Comparison of ENCODE assay signal across 2 cellular contexts in genomic region chr19:30083701-30084156, GRCh38.
TF ChIP-seq lines count a peak whose summit lies in the region.

No MANE protein-coding gene starts in this region.

TF ChIP-seq in A549, 52 proteins besides CTCF, POLR2A, EP300 and RAD21:
- TF ChIP-seq, protein P1, sequence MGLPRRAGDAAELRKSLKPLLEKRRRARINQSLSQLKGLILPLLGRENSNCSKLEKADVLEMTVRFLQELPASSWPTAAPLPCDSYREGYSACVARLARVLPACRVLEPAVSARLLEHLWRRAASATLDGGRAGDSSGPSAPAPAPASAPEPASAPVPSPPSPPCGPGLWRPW (IDR thresholded peaks at IDR 0.05): no peak
- TF ChIP-seq HDAC2 (IDR thresholded peaks at IDR 0.05): no peak

TF ChIP-seq in HEK293, 187 proteins besides CTCF, POLR2A, EP300 and RAD21 (continues in another document):
- TF ChIP-seq, protein P2, sequence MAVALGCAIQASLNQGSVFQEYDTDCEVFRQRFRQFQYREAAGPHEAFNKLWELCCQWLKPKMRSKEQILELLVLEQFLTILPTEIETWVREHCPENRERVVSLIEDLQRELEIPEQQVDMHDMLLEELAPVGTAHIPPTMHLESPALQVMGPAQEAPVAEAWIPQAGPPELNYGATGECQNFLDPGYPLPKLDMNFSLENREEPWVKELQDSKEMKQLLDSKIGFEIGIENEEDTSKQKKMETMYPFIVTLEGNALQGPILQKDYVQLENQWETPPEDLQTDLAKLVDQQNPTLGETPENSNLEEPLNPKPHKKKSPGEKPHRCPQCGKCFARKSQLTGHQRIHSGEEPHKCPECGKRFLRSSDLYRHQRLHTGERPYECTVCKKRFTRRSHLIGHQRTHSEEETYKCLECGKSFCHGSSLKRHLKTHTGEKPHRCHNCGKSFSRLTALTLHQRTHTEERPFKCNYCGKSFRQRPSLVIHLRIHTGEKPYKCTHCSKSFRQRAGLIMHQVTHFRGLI (tag by site-specific recombination; IDR thresholded peaks at IDR 0.05): no peak
- no peak for TF ChIP-seq INSM2 (tag by site-specific recombination; IDR thresholded peaks at IDR 0.05)
- TF ChIP-seq ZNF10 (tag by site-specific recombination; IDR thresholded peaks at IDR 0.05): no peak
- peak; percentile 39; the same call in 1 of the 2 replicates for TF ChIP-seq FEZF1 (tag by site-specific recombination; IDR thresholded peaks at IDR 0.05)
- TF ChIP-seq GLI2 (tag by site-specific recombination; IDR thresholded peaks at IDR 0.05; ENCODE audit: borderline replicate concordance, low read depth): no peak
- no peak for TF ChIP-seq BCL11B (tag by site-specific recombination; IDR thresholded peaks at IDR 0.05; ENCODE audit: low read depth)
- no peak for TF ChIP-seq ZNF433 (tag by site-specific recombination; IDR thresholded peaks at IDR 0.05; ENCODE audit: low read depth)
- TF ChIP-seq ZNF623 (tag by site-specific recombination; IDR thresholded peaks at IDR 0.05): no peak
- no peak for TF ChIP-seq ZNF548 (tag by site-specific recombination; IDR thresholded peaks at IDR 0.05)
- TF ChIP-seq, protein P3, sequence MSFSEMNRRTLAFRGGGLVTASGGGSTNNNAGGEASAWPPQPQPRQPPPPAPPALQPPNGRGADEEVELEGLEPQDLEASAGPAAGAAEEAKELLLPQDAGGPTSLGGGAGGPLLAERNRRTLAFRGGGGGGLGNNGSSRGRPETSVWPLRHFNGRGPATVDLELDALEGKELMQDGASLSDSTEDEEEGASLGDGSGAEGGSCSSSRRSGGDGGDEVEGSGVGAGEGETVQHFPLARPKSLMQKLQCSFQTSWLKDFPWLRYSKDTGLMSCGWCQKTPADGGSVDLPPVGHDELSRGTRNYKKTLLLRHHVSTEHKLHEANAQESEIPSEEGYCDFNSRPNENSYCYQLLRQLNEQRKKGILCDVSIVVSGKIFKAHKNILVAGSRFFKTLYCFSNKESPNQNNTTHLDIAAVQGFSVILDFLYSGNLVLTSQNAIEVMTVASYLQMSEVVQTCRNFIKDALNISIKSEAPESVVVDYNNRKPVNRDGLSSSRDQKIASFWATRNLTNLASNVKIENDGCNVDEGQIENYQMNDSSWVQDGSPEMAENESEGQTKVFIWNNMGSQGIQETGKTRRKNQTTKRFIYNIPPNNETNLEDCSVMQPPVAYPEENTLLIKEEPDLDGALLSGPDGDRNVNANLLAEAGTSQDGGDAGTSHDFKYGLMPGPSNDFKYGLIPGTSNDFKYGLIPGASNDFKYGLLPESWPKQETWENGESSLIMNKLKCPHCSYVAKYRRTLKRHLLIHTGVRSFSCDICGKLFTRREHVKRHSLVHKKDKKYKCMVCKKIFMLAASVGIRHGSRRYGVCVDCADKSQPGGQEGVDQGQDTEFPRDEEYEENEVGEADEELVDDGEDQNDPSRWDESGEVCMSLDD (tag by site-specific recombination; IDR thresholded peaks at IDR 0.05): no peak
- no peak for TF ChIP-seq ZNF404 (tag by site-specific recombination; IDR thresholded peaks at IDR 0.05)
- TF ChIP-seq ZNF501 (tag by site-specific recombination; IDR thresholded peaks at IDR 0.05): 0 out of 2 replicates have a peak, but pooled peaks have one; percentile 31
- no peak for TF ChIP-seq ZNF138 (tag by site-specific recombination; IDR thresholded peaks at IDR 0.05; ENCODE audit: borderline replicate concordance)
- no peak for TF ChIP-seq BCL6B (tag by site-specific recombination; IDR thresholded peaks at IDR 0.05)
- TF ChIP-seq, protein P4, sequence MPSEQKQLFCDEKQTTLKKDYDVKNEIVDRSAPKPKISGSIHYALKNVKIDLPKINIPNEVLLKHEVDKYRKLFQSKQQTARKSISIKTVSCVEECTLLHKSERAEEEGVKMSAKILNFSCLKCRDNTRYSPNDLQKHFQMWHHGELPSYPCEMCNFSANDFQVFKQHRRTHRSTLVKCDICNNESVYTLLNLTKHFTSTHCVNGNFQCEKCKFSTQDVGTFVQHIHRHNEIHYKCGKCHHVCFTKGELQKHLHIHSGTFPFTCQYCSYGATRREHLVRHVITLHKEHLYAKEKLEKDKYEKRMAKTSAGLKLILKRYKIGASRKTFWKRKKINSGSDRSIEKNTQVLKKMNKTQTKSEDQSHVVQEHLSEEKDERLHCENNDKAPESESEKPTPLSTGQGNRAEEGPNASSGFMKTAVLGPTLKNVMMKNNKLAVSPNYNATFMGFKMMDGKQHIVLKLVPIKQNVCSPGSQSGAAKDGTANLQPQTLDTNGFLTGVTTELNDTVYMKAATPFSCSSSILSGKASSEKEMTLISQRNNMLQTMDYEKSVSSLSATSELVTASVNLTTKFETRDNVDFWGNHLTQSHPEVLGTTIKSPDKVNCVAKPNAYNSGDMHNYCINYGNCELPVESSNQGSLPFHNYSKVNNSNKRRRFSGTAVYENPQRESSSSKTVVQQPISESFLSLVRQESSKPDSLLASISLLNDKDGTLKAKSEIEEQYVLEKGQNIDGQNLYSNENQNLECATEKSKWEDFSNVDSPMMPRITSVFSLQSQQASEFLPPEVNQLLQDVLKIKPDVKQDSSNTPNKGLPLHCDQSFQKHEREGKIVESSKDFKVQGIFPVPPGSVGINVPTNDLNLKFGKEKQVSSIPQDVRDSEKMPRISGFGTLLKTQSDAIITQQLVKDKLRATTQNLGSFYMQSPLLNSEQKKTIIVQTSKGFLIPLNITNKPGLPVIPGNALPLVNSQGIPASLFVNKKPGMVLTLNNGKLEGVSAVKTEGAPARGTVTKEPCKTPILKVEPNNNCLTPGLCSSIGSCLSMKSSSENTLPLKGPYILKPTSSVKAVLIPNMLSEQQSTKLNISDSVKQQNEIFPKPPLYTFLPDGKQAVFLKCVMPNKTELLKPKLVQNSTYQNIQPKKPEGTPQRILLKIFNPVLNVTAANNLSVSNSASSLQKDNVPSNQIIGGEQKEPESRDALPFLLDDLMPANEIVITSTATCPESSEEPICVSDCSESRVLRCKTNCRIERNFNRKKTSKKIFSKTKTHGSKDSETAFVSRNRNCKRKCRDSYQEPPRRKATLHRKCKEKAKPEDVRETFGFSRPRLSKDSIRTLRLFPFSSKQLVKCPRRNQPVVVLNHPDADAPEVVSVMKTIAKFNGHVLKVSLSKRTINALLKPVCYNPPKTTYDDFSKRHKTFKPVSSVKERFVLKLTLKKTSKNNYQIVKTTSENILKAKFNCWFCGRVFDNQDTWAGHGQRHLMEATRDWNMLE (tag by site-specific recombination; conservative IDR thresholded peaks at IDR 0.05; ENCODE audit: low read depth): no peak
- TF ChIP-seq, protein P5, sequence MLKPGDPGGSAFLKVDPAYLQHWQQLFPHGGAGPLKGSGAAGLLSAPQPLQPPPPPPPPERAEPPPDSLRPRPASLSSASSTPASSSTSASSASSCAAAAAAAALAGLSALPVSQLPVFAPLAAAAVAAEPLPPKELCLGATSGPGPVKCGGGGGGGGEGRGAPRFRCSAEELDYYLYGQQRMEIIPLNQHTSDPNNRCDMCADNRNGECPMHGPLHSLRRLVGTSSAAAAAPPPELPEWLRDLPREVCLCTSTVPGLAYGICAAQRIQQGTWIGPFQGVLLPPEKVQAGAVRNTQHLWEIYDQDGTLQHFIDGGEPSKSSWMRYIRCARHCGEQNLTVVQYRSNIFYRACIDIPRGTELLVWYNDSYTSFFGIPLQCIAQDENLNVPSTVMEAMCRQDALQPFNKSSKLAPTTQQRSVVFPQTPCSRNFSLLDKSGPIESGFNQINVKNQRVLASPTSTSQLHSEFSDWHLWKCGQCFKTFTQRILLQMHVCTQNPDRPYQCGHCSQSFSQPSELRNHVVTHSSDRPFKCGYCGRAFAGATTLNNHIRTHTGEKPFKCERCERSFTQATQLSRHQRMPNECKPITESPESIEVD (tag by site-specific recombination; IDR thresholded peaks at IDR 0.05): peak; percentile 85
- TF ChIP-seq ZNF24 (tag by site-specific recombination; IDR thresholded peaks at IDR 0.05): no peak
- peak; percentile 25; the same call in 1 of the 2 replicates for TF ChIP-seq GLIS1 (tag by site-specific recombination; IDR thresholded peaks at IDR 0.05)
- TF ChIP-seq ZEB2 (tag by site-specific recombination; IDR thresholded peaks at IDR 0.05): no peak
- no peak for TF ChIP-seq ZNF561 (tag by site-specific recombination; IDR thresholded peaks at IDR 0.05; ENCODE audit: borderline replicate concordance)
- no peak for TF ChIP-seq ZNF654 (tag by site-specific recombination; IDR thresholded peaks at IDR 0.05; ENCODE audit: low read depth)
- TF ChIP-seq SCRT1 (tag by site-specific recombination; IDR thresholded peaks at IDR 0.05; ENCODE audit: borderline replicate concordance): no peak
- TF ChIP-seq ZNF274 (IDR thresholded peaks at IDR 0.05; ENCODE audit: low read length): no peak
- no peak for TF ChIP-seq ZNF274 (tag by site-specific recombination; IDR thresholded peaks at IDR 0.05; ENCODE audit: borderline replicate concordance)
- TF ChIP-seq ZNF280D (tag by site-specific recombination; IDR thresholded peaks at IDR 0.05): no peak
- TF ChIP-seq ZNF843 (tag by site-specific recombination; IDR thresholded peaks at IDR 0.05): peak; percentile 68
- TF ChIP-seq, protein P6, sequence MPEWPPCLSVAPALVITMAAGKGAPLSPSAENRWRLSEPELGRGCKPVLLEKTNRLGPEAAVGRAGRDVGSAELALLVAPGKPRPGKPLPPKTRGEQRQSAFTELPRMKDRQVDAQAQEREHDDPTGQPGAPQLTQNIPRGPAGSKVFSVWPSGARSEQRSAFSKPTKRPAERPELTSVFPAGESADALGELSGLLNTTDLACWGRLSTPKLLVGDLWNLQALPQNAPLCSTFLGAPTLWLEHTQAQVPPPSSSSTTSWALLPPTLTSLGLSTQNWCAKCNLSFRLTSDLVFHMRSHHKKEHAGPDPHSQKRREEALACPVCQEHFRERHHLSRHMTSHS (tag by site-specific recombination; IDR thresholded peaks at IDR 0.05): no peak
- TF ChIP-seq HOXC10 (CRISPR knock-in tag; IDR thresholded peaks at IDR 0.05): no peak
- TF ChIP-seq ZNF223 (tag by site-specific recombination; IDR thresholded peaks at IDR 0.05): no peak
- no peak for TF ChIP-seq ZNF354C (tag by site-specific recombination; IDR thresholded peaks at IDR 0.05; ENCODE audit: borderline replicate concordance, low read depth)
- no peak for TF ChIP-seq ZBTB48 (tag by site-specific recombination; IDR thresholded peaks at IDR 0.05)
- TF ChIP-seq ZNF768 (tag by site-specific recombination; IDR thresholded peaks at IDR 0.05): no peak
- TF ChIP-seq, protein P7, sequence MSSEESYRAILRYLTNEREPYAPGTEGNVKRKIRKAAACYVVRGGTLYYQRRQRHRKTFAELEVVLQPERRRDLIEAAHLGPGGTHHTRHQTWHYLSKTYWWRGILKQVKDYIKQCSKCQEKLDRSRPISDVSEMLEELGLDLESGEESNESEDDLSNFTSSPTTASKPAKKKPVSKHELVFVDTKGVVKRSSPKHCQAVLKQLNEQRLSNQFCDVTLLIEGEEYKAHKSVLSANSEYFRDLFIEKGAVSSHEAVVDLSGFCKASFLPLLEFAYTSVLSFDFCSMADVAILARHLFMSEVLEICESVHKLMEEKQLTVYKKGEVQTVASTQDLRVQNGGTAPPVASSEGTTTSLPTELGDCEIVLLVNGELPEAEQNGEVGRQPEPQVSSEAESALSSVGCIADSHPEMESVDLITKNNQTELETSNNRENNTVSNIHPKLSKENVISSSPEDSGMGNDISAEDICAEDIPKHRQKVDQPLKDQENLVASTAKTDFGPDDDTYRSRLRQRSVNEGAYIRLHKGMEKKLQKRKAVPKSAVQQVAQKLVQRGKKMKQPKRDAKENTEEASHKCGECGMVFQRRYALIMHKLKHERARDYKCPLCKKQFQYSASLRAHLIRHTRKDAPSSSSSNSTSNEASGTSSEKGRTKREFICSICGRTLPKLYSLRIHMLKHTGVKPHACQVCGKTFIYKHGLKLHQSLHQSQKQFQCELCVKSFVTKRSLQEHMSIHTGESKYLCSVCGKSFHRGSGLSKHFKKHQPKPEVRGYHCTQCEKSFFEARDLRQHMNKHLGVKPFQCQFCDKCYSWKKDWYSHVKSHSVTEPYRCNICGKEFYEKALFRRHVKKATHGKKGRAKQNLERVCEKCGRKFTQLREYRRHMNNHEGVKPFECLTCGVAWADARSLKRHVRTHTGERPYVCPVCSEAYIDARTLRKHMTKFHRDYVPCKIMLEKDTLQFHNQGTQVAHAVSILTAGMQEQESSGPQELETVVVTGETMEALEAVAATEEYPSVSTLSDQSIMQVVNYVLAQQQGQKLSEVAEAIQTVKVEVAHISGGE (tag by site-specific recombination; conservative IDR thresholded peaks at IDR 0.05; ENCODE audit: low read depth): no peak
